Comparison of ENCODE assay signal across 2 cellular contexts in genomic region chr1:8014381-8014988, GRCh38.
TF ChIP-seq lines count a peak whose summit lies in the region.

No MANE protein-coding gene starts in this region.

TF ChIP-seq in IMR-90, 13 proteins besides CTCF, POLR2A, EP300 and RAD21:
- TF ChIP-seq MAFK (IDR thresholded peaks at IDR 0.05; ENCODE audit: low read depth, low read length) (no peak), FOS (IDR thresholded peaks at IDR 0.05; ENCODE audit: low read depth, low read length) (no peak), MXI1 (IDR thresholded peaks at IDR 0.05; ENCODE audit: borderline replicate concordance, low read depth, low read length) (no peak), MAZ (IDR thresholded peaks at IDR 0.05; ENCODE audit: borderline replicate concordance, low read depth, low read length) (no peak), BHLHE40 (IDR thresholded peaks at IDR 0.05; ENCODE audit: low read depth, low read length) (no peak), CEBPB (IDR thresholded peaks at IDR 0.05; ENCODE audit: low read depth, low read length) (no peak), RFX5 (IDR thresholded peaks at IDR 0.05; ENCODE audit: low read depth, low read length) (no peak), CHD1 (IDR thresholded peaks at IDR 0.05; ENCODE audit: low read depth, low read length) (no peak), ELK1 (IDR thresholded peaks at IDR 0.05; ENCODE audit: borderline replicate concordance, low read depth, low read length) (no peak)

TF ChIP-seq in HepG2, 621 proteins besides CTCF, POLR2A, EP300 and RAD21 (continues in another document):
- TF ChIP-seq MED1 (CRISPR knock-in tag; IDR thresholded peaks at IDR 0.05), result no peak; the same call in none of the 2 replicates
- TF ChIP-seq NFAT5 (CRISPR knock-in tag; IDR thresholded peaks at IDR 0.05), result no peak
- no peak for TF ChIP-seq IRX3 (CRISPR knock-in tag; IDR thresholded peaks at IDR 0.05; ENCODE audit: borderline replicate concordance, low read depth)
- TF ChIP-seq ATF7-NPFF (CRISPR knock-in tag; IDR thresholded peaks at IDR 0.05; ENCODE audit: low read depth), result peak; percentile 17; the same call in 1 of the 2 replicates
- no peak for TF ChIP-seq NCOA1 (CRISPR knock-in tag; IDR thresholded peaks at IDR 0.05)
- no peak for TF ChIP-seq ZNF180 (CRISPR knock-in tag; IDR thresholded peaks at IDR 0.05; ENCODE audit: borderline replicate concordance, low read depth)
- no peak for TF ChIP-seq ZNF644 (CRISPR knock-in tag; IDR thresholded peaks at IDR 0.05; ENCODE audit: low read depth)
- no peak for TF ChIP-seq HOXD1 (CRISPR knock-in tag; IDR thresholded peaks at IDR 0.05)
- no peak for TF ChIP-seq ZBTB40 (IDR thresholded peaks at IDR 0.05)
- TF ChIP-seq ZBTB40 (CRISPR knock-in tag; IDR thresholded peaks at IDR 0.05), result no peak
- no peak for TF ChIP-seq PTBP1 (IDR thresholded peaks at IDR 0.05; ENCODE audit: low read depth, low read length, poor library complexity, severe bottlenecking)
- peak; percentile 94 for TF ChIP-seq RBM22 (optimal IDR thresholded peaks at IDR 0.05; ENCODE audit: low read length)
- no peak for TF ChIP-seq ZNF230 (CRISPR knock-in tag; IDR thresholded peaks at IDR 0.05)
- 0 out of 2 replicates have a peak, but pooled peaks have one; percentile 30 for TF ChIP-seq GZF1 (CRISPR knock-in tag; IDR thresholded peaks at IDR 0.05)
- TF ChIP-seq GMEB1 (CRISPR knock-in tag; IDR thresholded peaks at IDR 0.05; ENCODE audit: borderline replicate concordance), result no peak
- no peak for TF ChIP-seq ZZZ3 (CRISPR knock-in tag; IDR thresholded peaks at IDR 0.05; ENCODE audit: borderline replicate concordance)
- TF ChIP-seq ARID4A (CRISPR knock-in tag; IDR thresholded peaks at IDR 0.05; ENCODE audit: borderline replicate concordance), result 0 out of 2 replicates have a peak, but pooled peaks have one; percentile 20
- 0 out of 2 replicates have a peak, but pooled peaks have one; percentile 33 for TF ChIP-seq ZNF878 (CRISPR knock-in tag; IDR thresholded peaks at IDR 0.05)
- peak; percentile 2; the same call in 1 of the 2 replicates for TF ChIP-seq POLR2G (IDR thresholded peaks at IDR 0.05; ENCODE audit: low read depth, low read length)
- no peak for TF ChIP-seq DPF2 (CRISPR knock-in tag; IDR thresholded peaks at IDR 0.05; ENCODE audit: borderline replicate concordance, low read depth)
- no peak for TF ChIP-seq ZNF746 (CRISPR knock-in tag; IDR thresholded peaks at IDR 0.05)
- 0 out of 2 replicates have a peak, but pooled peaks have one; percentile 18 for TF ChIP-seq ZNF280D (CRISPR knock-in tag; IDR thresholded peaks at IDR 0.05)
- peak; percentile 28; the same call in 1 of the 2 replicates for TF ChIP-seq POLR2AphosphoS5 (IDR thresholded peaks at IDR 0.05; ENCODE audit: low read depth, low read length)
- TF ChIP-seq HOXA5 (CRISPR knock-in tag; IDR thresholded peaks at IDR 0.05), result no peak
- TF ChIP-seq STAG1 (CRISPR knock-in tag; IDR thresholded peaks at IDR 0.05), result no peak
- 0 out of 2 replicates have a peak, but pooled peaks have one; percentile 37 for TF ChIP-seq SATB2 (CRISPR knock-in tag; IDR thresholded peaks at IDR 0.05)
- no peak for TF ChIP-seq SNRNP70 (IDR thresholded peaks at IDR 0.05; ENCODE audit: low read depth, low read length)
- no peak for TF ChIP-seq MTA1 (CRISPR knock-in tag; IDR thresholded peaks at IDR 0.05; ENCODE audit: borderline replicate concordance)
- TF ChIP-seq KLF16 (CRISPR knock-in tag; IDR thresholded peaks at IDR 0.05), result no peak
- TF ChIP-seq ZNF33A (CRISPR knock-in tag; IDR thresholded peaks at IDR 0.05; ENCODE audit: borderline replicate concordance), result no peak
